Comparison of ENCODE assay signal across 11 cellular contexts in the genomic region with DNA sequence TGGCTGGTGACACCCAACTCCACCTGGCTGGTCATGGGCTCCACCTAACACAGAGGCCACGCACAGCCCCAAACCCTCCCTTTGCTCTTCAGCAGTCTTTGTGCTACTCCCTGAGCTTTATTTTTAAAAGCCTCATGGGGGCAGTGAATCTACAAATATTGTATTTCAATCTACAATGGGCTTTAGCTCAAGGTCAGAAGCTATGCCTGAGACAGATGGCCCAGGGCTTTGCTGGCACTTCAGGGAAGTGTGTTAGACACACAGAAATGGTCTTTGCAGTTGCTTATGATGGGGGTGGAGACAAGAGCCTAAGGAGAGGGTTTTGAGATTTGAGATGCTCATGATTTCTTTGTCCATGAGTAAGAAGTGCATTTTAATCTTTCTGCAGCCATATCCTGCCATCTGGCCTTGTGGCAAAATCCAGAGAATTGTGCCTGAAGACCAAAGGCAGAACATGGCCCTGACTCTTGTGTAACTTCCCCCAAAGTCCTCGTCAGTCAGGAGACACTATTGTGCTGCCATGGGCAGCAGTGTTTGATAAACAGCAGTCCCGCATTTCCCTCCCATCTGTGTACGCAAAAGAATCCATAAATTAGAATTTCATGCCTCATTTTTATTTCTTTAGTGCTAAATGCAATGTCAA.
DNase-seq lines count a peak whose midpoint lies in the region; ATAC-seq and TF ChIP-seq lines count a peak whose summit lies in the region.
"Had no signal": no experiment of that assay in that cellular context is flagged by ENCODE, and none has a peak within 500 bp of the region (broad histone marks: within the 10 kb centered on the region; RNA-seq: fewer than 3 reads in every experiment).

No MANE protein-coding gene starts in this region.

- H3K9me3 ChIP-seq in PC-3 (ENCODE audit: low read length), result no peaks in the 10 kb centered on the region
- no peaks in the 10 kb centered on the region for H3K9me3 ChIP-seq in upper lobe of right lung
- H3K9me3 ChIP-seq in T-helper 17 cell (ENCODE audit: control insufficient read depth, low read length, poor library complexity, severe bottlenecking), result no peaks in the 10 kb centered on the region

- H3K4me3 ChIP-seq in PC-3 (ENCODE audit: low read length) (no peak overlapping the region), fibroblast of pulmonary artery (replicated peaks; ENCODE audit: low read depth, low read length) (no peak overlapping the region), upper lobe of right lung (no peak overlapping the region), coronary artery (no peak overlapping the region)
- H3K4me3 ChIP-seq: lung had no signal

- no peaks in the 10 kb centered on the region for H3F3A ChIP-seq in PC-3 (ENCODE audit: low read length, unreplicated experiment)

- H3K9me2 ChIP-seq in PC-3 (replicated peaks; ENCODE audit: low read length), result no peaks in the 10 kb centered on the region

- CTCF ChIA-PET in PC-3 (lab: Charles Lee), result interaction anchor here (0.6 to 1.0 kb wide), 2 partner anchors 33 to 514 kb away, joined by 4 to 6 read pairs; no protein-coding TSS in a partner anchor

- H3K36me3 ChIP-seq in PC-3 (ENCODE audit: low read depth, low read length) (no peaks in the 10 kb centered on the region), upper lobe of right lung (no peaks in the 10 kb centered on the region)

- no peak overlapping the region for H3K9ac ChIP-seq in PC-3 (ENCODE audit: low read length)

- ATAC-seq in PC-3 (peak; percentile 51), upper lobe of right lung (peak; percentile 53), T-helper 17 cell (no peak), HG03108 (IDR thresholded peaks at IDR 0.05; ENCODE audit: unreplicated experiment) (no peak)

- intact Hi-C loops in PC-3 (cut with micrococcal nuclease) (loop anchor here (1.0 kb wide), 1 partner anchor 514 kb away; no protein-coding TSS in a partner anchor), upper lobe of right lung (cut with DNase I) (no loop called here)

- H3K27me3 Mint-ChIP-seq in T-helper 17 cell, result peaks cover 39% of the 10 kb centered on the region
- H3K27me3 Mint-ChIP-seq: CD4-positive, CD25-positive, alpha-beta regulatory T cell; stimulated activated naive CD8-positive, alpha-beta T cell treated with anti-CD3 and anti-CD28 coated beads, Interleukin-15, Interleukin-2, amounts not matched to agents 100 ng/mL and 50 ng/mL, for 24 hours had no signal

- BruUV-seq in PC-3 (replicated peaks; lab: Mats Ljungman, UMichigan), result no TSS peak

- H4K20me1 ChIP-seq in PC-3 (ENCODE audit: low read length), result no peaks in the 10 kb centered on the region

- no peaks in the 10 kb centered on the region for H3K79me2 ChIP-seq in PC-3 (ENCODE audit: low read length)

- H3K4me2 ChIP-seq in PC-3 (ENCODE audit: low read length), result no peak overlapping the region

- no peaks in the 10 kb centered on the region for H3K4me1 Mint-ChIP-seq in T-helper 17 cell
- H3K4me1 Mint-ChIP-seq: CD4-positive, CD25-positive, alpha-beta regulatory T cell had no signal

- H3K27ac ChIP-seq in PC-3 (ENCODE audit: low read length), result no peak overlapping the region
- H3K27ac ChIP-seq in upper lobe of right lung, result no peak overlapping the region
- no peak overlapping the region for H3K27ac ChIP-seq in coronary artery

- DNase-seq in NCI-H345 (lab: John Stamatoyannopoulos, UW), result peak; percentile 22
- DNase-seq in NCI-H345 treated with DMSO at 0.1 percent for 48 hours (lab: John Stamatoyannopoulos, UW; ENCODE audit: unreplicated experiment), result no peak
- peak; percentile 27 for DNase-seq in PC-3
- peak; percentile 59 for DNase-seq in fibroblast of pulmonary artery (ENCODE audit: low read depth)
- no peak for DNase-seq in upper lobe of right lung
- no peak for DNase-seq in coronary artery (ENCODE audit: low spot score)
- DNase-seq in T-helper 17 cell, result no peak
- DNase-seq: CD4-positive, CD25-positive, alpha-beta regulatory T cell had no signal

- H3K4me1 ChIP-seq in PC-3 (ENCODE audit: insufficient read depth, low read length) (no peaks in the 10 kb centered on the region), upper lobe of right lung (peaks cover 22% of the 10 kb centered on the region)

- H2AFZ ChIP-seq in PC-3 (ENCODE audit: low read length), result no peak overlapping the region

- no peak overlapping the region for H3K4me3 Mint-ChIP-seq in T-helper 17 cell
- H3K4me3 Mint-ChIP-seq: CD4-positive, CD25-positive, alpha-beta regulatory T cell; stimulated activated naive CD8-positive, alpha-beta T cell treated with anti-CD3 and anti-CD28 coated beads, Interleukin-15, Interleukin-2, amounts not matched to agents 100 ng/mL and 50 ng/mL, for 24 hours had no signal

- H3K27ac Mint-ChIP-seq in T-helper 17 cell, result no peak overlapping the region
- H3K27ac Mint-ChIP-seq: CD4-positive, CD25-positive, alpha-beta regulatory T cell; stimulated activated naive CD8-positive, alpha-beta T cell treated with anti-CD3 and anti-CD28 coated beads, Interleukin-15, Interleukin-2, amounts not matched to agents 100 ng/mL and 50 ng/mL, for 24 hours had no signal

- H3K36me3 Mint-ChIP-seq in T-helper 17 cell (ENCODE audit: low read depth), result no peaks in the 10 kb centered on the region
- H3K36me3 Mint-ChIP-seq: CD4-positive, CD25-positive, alpha-beta regulatory T cell had no signal

- POLR2A ChIA-PET in PC-3 (lab: Charles Lee; ENCODE audit: unreplicated experiment), result no interaction called here

- peaks cover 44% of the 10 kb centered on the region for H3K27me3 ChIP-seq in PC-3 (ENCODE audit: low read length)
- H3K27me3 ChIP-seq in upper lobe of right lung, result no peaks in the 10 kb centered on the region

- TF ChIP-seq CTCF in PC-3 (conservative IDR thresholded peaks at IDR 0.05; ENCODE audit: low read depth, low read length) (peak; percentile 42; the same call in 1 of the 2 replicates), fibroblast of pulmonary artery (IDR thresholded peaks at IDR 0.05; ENCODE audit: low read length, missing control alignments) (peak; percentile 34), upper lobe of right lung (IDR thresholded peaks at IDR 0.05) (peak; percentile 26), coronary artery (IDR thresholded peaks at IDR 0.05) (no peak)

Comparison
In these comparisons a context has a peak if more than half of its experiments do, and no peak if none do; other contexts are left out.
1. DNase-seq: peak in NCI-H345 (single experiment), PC-3 (single experiment) and fibroblast of pulmonary artery (single experiment); none in NCI-H345 treated with DMSO at 0.1 percent for 48 hours (single experiment), upper lobe of right lung (single experiment), coronary artery (single experiment) and T-helper 17 cell (0 of 3).
2. ATAC-seq: peak in PC-3 (single experiment) and upper lobe of right lung (single experiment); none in T-helper 17 cell (single experiment) and HG03108 (single experiment).